ENCODE assay signal across 1 cellular context in the genomic region with DNA sequence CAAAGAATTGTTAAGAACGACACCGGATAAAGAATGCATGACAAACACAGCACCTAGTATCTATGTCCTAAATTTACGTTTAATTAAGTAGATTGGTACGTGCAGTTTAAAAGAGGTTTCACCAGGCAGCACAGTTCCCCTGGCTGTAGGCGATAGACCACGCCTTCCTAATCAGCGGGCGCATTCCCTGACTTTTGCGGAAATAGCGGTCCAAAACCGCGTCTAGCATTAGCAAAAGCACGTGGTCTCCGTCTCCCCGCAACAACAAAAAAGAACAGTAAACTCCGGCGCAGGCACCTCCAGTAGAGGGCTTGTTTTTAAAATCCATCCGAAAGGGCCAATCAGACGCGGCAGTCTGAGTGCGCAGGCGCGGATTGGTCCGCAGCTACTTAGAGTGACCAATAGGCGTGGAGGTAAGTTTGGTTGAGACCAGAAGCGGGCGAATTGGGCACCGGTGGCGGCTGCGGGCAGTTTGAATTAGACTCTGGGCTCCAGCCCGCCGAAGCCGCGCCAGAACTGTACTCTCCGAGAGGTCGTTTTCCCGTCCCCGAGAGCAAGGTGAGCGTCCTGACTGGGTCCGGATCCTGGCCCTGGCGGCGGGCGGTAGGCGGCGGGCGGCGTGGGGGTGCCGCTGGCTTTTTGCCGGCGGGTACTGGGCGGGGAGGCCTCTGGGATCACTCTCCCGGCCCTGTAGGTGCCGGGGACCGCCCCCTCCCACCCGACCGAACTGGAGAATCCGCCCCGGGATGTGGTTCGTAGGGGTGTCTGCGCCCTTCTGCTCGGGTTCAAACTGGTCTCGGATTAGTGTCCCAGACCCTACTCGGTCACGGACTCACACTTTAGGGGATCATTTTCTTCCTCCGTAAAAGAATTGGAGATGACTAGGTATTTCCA.
TF ChIP-seq lines count a peak whose summit lies in the region.

A gene with protein sequence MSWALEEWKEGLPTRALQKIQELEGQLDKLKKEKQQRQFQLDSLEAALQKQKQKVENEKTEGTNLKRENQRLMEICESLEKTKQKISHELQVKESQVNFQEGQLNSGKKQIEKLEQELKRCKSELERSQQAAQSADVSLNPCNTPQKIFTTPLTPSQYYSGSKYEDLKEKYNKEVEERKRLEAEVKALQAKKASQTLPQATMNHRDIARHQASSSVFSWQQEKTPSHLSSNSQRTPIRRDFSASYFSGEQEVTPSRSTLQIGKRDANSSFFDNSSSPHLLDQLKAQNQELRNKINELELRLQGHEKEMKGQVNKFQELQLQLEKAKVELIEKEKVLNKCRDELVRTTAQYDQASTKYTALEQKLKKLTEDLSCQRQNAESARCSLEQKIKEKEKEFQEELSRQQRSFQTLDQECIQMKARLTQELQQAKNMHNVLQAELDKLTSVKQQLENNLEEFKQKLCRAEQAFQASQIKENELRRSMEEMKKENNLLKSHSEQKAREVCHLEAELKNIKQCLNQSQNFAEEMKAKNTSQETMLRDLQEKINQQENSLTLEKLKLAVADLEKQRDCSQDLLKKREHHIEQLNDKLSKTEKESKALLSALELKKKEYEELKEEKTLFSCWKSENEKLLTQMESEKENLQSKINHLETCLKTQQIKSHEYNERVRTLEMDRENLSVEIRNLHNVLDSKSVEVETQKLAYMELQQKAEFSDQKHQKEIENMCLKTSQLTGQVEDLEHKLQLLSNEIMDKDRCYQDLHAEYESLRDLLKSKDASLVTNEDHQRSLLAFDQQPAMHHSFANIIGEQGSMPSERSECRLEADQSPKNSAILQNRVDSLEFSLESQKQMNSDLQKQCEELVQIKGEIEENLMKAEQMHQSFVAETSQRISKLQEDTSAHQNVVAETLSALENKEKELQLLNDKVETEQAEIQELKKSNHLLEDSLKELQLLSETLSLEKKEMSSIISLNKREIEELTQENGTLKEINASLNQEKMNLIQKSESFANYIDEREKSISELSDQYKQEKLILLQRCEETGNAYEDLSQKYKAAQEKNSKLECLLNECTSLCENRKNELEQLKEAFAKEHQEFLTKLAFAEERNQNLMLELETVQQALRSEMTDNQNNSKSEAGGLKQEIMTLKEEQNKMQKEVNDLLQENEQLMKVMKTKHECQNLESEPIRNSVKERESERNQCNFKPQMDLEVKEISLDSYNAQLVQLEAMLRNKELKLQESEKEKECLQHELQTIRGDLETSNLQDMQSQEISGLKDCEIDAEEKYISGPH (N-terminal part only) (plus strand): TSS at position 432 of the 894 bp plus-strand sequence. CDS start 10,560 bp downstream, outside the sequence.

TF ChIP-seq in HepG2, 621 proteins besides CTCF, POLR2A, EP300 and RAD21 (continued from another document and continues in another):
- TF ChIP-seq, protein P1, sequence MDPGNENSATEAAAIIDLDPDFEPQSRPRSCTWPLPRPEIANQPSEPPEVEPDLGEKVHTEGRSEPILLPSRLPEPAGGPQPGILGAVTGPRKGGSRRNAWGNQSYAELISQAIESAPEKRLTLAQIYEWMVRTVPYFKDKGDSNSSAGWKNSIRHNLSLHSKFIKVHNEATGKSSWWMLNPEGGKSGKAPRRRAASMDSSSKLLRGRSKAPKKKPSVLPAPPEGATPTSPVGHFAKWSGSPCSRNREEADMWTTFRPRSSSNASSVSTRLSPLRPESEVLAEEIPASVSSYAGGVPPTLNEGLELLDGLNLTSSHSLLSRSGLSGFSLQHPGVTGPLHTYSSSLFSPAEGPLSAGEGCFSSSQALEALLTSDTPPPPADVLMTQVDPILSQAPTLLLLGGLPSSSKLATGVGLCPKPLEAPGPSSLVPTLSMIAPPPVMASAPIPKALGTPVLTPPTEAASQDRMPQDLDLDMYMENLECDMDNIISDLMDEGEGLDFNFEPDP (CRISPR knock-in tag; conservative IDR thresholded peaks at IDR 0.05) = no peak
- TF ChIP-seq YEATS4 (CRISPR knock-in tag; IDR thresholded peaks at IDR 0.05; ENCODE audit: borderline replicate concordance) (peak; percentile 92), FOXM1 (CRISPR knock-in tag; IDR thresholded peaks at IDR 0.05) (peak; percentile 97), ZNF775 (CRISPR knock-in tag; IDR thresholded peaks at IDR 0.05; ENCODE audit: borderline replicate concordance) (no peak), PRMT3 (CRISPR knock-in tag; IDR thresholded peaks at IDR 0.05; ENCODE audit: borderline replicate concordance, low read depth) (peak; percentile 89), FOXA3 (CRISPR knock-in tag; IDR thresholded peaks at IDR 0.05) (peak; percentile 8; the same call in 1 of the 2 replicates), REXO4 (CRISPR knock-in tag; IDR thresholded peaks at IDR 0.05; ENCODE audit: borderline replicate concordance) (peak; percentile 87; the same call in 1 of the 2 replicates), SRSF1 (optimal IDR thresholded peaks at IDR 0.05; ENCODE audit: low read depth, low read length) (no peak), SCMH1 (CRISPR knock-in tag; IDR thresholded peaks at IDR 0.05; ENCODE audit: borderline replicate concordance) (no peak), MIER3 (CRISPR knock-in tag; IDR thresholded peaks at IDR 0.05; ENCODE audit: borderline replicate concordance) (no peak), ZBTB7B (CRISPR knock-in tag; IDR thresholded peaks at IDR 0.05) (no peak), ARNT (IDR thresholded peaks at IDR 0.05) (no peak), CREB1 (IDR thresholded peaks at IDR 0.05) (no peak; the same call in 1 of the 2 replicates), CREB1 (CRISPR knock-in tag; IDR thresholded peaks at IDR 0.05) (peak; percentile 59), SIX1 (CRISPR knock-in tag; IDR thresholded peaks at IDR 0.05; ENCODE audit: borderline replicate concordance) (no peak), ZNF770 (CRISPR knock-in tag; IDR thresholded peaks at IDR 0.05) (no peak), ZNF780A (CRISPR knock-in tag; IDR thresholded peaks at IDR 0.05) (peak; percentile 82), MTF2 (CRISPR knock-in tag; IDR thresholded peaks at IDR 0.05; ENCODE audit: borderline replicate concordance) (no peak), RFXAP (CRISPR knock-in tag; IDR thresholded peaks at IDR 0.05; ENCODE audit: borderline replicate concordance) (peak; percentile 81), ZEB1 (IDR thresholded peaks at IDR 0.05; ENCODE audit: insufficient replicate concordance, low read depth) (no peak), HHEX (CRISPR knock-in tag; IDR thresholded peaks at IDR 0.05) (no peak), CEBPB (IDR thresholded peaks at IDR 0.05; ENCODE audit: borderline replicate concordance, low read depth, low read length) (no peak), ZNF883 (CRISPR knock-in tag; IDR thresholded peaks at IDR 0.05; ENCODE audit: not compliant biosample characterization) (peak; percentile 32), ZFAT (CRISPR knock-in tag; conservative IDR thresholded peaks at IDR 0.05) (no peak), ZNF652 (CRISPR knock-in tag; IDR thresholded peaks at IDR 0.05; ENCODE audit: borderline replicate concordance, low read depth) (no peak), E2F2 (CRISPR knock-in tag; IDR thresholded peaks at IDR 0.05; ENCODE audit: borderline replicate concordance) (peak; percentile 29; the same call in 1 of the 2 replicates), RORA (CRISPR knock-in tag; IDR thresholded peaks at IDR 0.05) (no peak), ZNF33A (CRISPR knock-in tag; IDR thresholded peaks at IDR 0.05; ENCODE audit: borderline replicate concordance) (no peak; the same call in 1 of the 2 replicates), STAG1 (CRISPR knock-in tag; IDR thresholded peaks at IDR 0.05) (no peak)
- TF ChIP-seq, protein P2, sequence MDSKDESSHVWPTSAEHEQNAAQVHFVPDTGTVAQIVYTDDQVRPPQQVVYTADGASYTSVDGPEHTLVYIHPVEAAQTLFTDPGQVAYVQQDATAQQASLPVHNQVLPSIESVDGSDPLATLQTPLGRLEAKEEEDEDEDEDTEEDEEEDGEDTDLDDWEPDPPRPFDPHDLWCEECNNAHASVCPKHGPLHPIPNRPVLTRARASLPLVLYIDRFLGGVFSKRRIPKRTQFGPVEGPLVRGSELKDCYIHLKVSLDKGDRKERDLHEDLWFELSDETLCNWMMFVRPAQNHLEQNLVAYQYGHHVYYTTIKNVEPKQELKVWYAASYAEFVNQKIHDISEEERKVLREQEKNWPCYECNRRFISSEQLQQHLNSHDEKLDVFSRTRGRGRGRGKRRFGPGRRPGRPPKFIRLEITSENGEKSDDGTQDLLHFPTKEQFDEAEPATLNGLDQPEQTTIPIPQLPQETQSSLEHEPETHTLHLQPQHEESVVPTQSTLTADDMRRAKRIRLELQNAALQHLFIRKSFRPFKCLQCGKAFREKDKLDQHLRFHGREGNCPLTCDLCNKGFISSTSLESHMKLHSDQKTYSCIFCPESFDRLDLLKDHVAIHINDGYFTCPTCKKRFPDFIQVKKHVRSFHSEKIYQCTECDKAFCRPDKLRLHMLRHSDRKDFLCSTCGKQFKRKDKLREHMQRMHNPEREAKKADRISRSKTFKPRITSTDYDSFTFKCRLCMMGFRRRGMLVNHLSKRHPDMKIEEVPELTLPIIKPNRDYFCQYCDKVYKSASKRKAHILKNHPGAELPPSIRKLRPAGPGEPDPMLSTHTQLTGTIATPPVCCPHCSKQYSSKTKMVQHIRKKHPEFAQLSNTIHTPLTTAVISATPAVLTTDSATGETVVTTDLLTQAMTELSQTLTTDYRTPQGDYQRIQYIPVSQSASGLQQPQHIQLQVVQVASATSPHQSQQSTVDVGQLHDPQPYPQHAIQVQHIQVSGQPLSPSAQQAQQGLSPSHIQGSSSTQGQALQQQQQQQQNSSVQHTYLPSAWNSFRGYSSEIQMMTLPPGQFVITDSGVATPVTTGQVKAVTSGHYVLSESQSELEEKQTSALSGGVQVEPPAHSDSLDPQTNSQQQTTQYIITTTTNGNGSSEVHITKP (CRISPR knock-in tag; IDR thresholded peaks at IDR 0.05; ENCODE audit: low read depth) = peak; percentile 46; the same call in 1 of the 2 replicates
- TF ChIP-seq, protein P3, sequence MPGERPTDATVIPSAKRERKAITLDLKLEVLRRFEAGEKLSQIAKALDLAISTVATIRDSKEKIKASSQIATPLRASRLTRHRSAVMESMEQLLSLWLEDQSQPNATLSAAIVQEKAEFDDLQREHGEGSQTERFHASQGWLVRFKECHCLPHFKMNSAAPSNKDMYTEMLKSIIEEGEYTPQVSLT (CRISPR knock-in tag; IDR thresholded peaks at IDR 0.05; ENCODE audit: borderline replicate concordance, low read depth) = no peak
- TF ChIP-seq, protein P4, sequence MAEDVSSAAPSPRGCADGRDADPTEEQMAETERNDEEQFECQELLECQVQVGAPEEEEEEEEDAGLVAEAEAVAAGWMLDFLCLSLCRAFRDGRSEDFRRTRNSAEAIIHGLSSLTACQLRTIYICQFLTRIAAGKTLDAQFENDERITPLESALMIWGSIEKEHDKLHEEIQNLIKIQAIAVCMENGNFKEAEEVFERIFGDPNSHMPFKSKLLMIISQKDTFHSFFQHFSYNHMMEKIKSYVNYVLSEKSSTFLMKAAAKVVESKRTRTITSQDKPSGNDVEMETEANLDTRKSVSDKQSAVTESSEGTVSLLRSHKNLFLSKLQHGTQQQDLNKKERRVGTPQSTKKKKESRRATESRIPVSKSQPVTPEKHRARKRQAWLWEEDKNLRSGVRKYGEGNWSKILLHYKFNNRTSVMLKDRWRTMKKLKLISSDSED (CRISPR knock-in tag; IDR thresholded peaks at IDR 0.05) = no peak
- TF ChIP-seq, protein P5, sequence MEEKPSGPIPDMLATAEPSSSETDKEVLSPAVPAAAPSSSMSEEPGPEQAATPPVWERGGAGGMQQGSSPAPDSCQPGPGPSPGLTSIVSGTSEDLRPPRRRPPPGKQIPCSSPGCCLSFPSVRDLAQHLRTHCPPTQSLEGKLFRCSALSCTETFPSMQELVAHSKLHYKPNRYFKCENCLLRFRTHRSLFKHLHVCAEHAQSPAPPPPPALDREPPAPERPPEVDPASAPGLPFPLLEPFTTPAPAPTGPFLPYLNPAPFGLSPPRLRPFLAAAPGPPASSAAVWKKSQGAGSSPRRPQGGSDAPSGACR (CRISPR knock-in tag; IDR thresholded peaks at IDR 0.05) = no peak
